Comparison of ENCODE assay signal across 8 cellular contexts in genomic region chr19:42253245-42254082, GRCh38. TPM values are rescaled to one million over a fixed set of nuclear protein-coding genes. Genes with fewer than 3 reads are reported as not detected.
A peak's percentile ranks its signal among the peaks of the same experiment; 100 is the strongest.
DNase-seq lines count a peak whose midpoint lies in the region; TF ChIP-seq lines count a peak whose summit lies in the region.

No MANE protein-coding gene starts in this region.

- H3K9me3 ChIP-seq in iPS DF 6.9 (ENCODE audit: control insufficient read depth, insufficient read depth, low read length), result no peaks in the 10 kb centered on the region

- TF ChIP-seq CTCF in astrocyte of the cerebellum (IDR thresholded peaks at IDR 0.05; ENCODE audit: low read depth, low read length, missing control alignments), result no peak

- peaks cover 7% of the 10 kb centered on the region; the same call in 1 of the 2 replicates for H3K36me3 ChIP-seq in iPS DF 6.9 (ENCODE audit: control insufficient read depth, insufficient read depth, low read length)

- WGBS in iPS DF 6.9 (ENCODE audit: insufficient coverage, insufficient read length), result no CpG with 5 or more reads among the region's 71 CpGs

- peak overlapping the region; percentile 98 for H3K4me3 ChIP-seq in astrocyte of the cerebellum (ENCODE audit: low read depth, low read length)
- H3K4me3 ChIP-seq in iPS DF 6.9 (ENCODE audit: low read length), result peak overlapping the region; percentile 82; the same call in 1 of the 2 replicates
- peak overlapping the region; percentile 99 for H3K4me3 ChIP-seq in skeletal muscle cell (ENCODE audit: low read depth, low read length)

- H3K27me3 ChIP-seq in iPS DF 6.9 (ENCODE audit: control insufficient read depth, insufficient read depth, low read length), result no peaks in the 10 kb centered on the region

- H3K27ac ChIP-seq in iPS DF 6.9 (ENCODE audit: low read length), result no peak overlapping the region

- peaks cover 13% of the 10 kb centered on the region for H3K4me1 ChIP-seq in iPS DF 6.9 (ENCODE audit: control insufficient read depth, insufficient read depth, low read length)

- peak in 2 of 3 experiments; percentile 50 to 60 for DNase-seq in NCI-H1417 (lab: John Stamatoyannopoulos, UW)
- no peak for DNase-seq in NCI-H1417 treated with DMSO at 0.1 percent for 48 hours (lab: John Stamatoyannopoulos, UW)
- peak; percentile 82 for DNase-seq in HuH-7 (ENCODE audit: low spot score)
- DNase-seq in T-helper 2 cell, result peak; percentile 44 to 70 (median 49)
- DNase-seq in astrocyte of the cerebellum (ENCODE audit: low read depth), result no peak
- no peak for DNase-seq in iPS DF 6.9 (ENCODE audit: low read depth, low spot score)
- no peak for DNase-seq in skeletal muscle cell (ENCODE audit: low read depth)
- DNase-seq in cerebellum (ENCODE audit: low spot score), result no peak

- in situ Hi-C loops in astrocyte of the cerebellum (cut with HindIII; ENCODE audit: low sequenced_read_pairs), result no loop called here

RNA-seq across cellular contexts. Expression of gene ERF, which starts 1.5 kb away (rescaled TPM):
- total RNA-seq in cerebellum, result 9.2 TPM

RNA-seq across cellular contexts. Expression of gene GSK3A, which starts 11.1 kb away (rescaled TPM):
- total RNA-seq in cerebellum, result 16.8 TPM

RNA-seq across cellular contexts. Expression of gene CIC, which starts 15.6 kb away (rescaled TPM):
- total RNA-seq in cerebellum, result 24.0 TPM

RNA-seq across cellular contexts. Expression of gene ZNF526, which starts 33.4 kb away (rescaled TPM):
- 6.4 TPM for total RNA-seq in cerebellum

RNA-seq across cellular contexts. Expression of gene DEDD2, which starts 36.0 kb away (rescaled TPM):
- 17.8 TPM for total RNA-seq in cerebellum

Comparison
In these comparisons a context has a peak if more than half of its experiments do, and no peak if none do; other contexts are left out.
1. DNase-seq: peak in NCI-H1417 (2 of 3), HuH-7 (single experiment) and T-helper 2 cell (5 of 5); none in NCI-H1417 treated with DMSO at 0.1 percent for 48 hours (single experiment), astrocyte of the cerebellum (single experiment), iPS DF 6.9 (single experiment), skeletal muscle cell (single experiment) and cerebellum (single experiment).
2. Peak in every context shown above with its lines, with median percentiles within 50 percentile points of each other: H3K4me3 ChIP-seq.